In genomic region chr17:28718990-28719433, GRCh38 we compare ENCODE assay signal across 9 cellular contexts. TPM values are rescaled to one million over a fixed set of nuclear protein-coding genes. Genes with fewer than 3 reads are reported as not detected.
DNase-seq lines count a peak whose midpoint lies in the region; ATAC-seq lines count a peak whose summit lies in the region.
"Had no signal": no experiment of that assay in that cellular context is flagged by ENCODE, and none has a peak within 500 bp of the region (broad histone marks: within the 10 kb centered on the region; RNA-seq: fewer than 3 reads in every experiment).

No MANE protein-coding gene starts in this region.

- POLR2A ChIA-PET in CD4-positive, alpha-beta memory T cell (lab: Charles Lee; ENCODE audit: partially characterized antibody): interaction anchor here (0.6 to 11.0 kb wide), 27 partner anchors 9 to 575 kb away, joined by 3 to 528 read pairs (median 4); partner anchors contain the start of genes ALDOC, BLTP2, DHRS13 and FLOT2

- H3K9me3 ChIP-seq in CD4-positive, alpha-beta memory T cell (ENCODE audit: control insufficient read depth in 1 of 2, low read length in 2 of 2): no peaks in the 10 kb centered on the region
- H3K9me3 ChIP-seq in KOPT-K1 (ENCODE audit: insufficient read depth, low read length, poor library complexity, severe bottlenecking) (no peaks in the 10 kb centered on the region), ectodermal cell (ENCODE audit: control insufficient read depth, low read length) (no peaks in the 10 kb centered on the region), neuron (ENCODE audit: low read length) (no peaks in the 10 kb centered on the region)

- peaks cover 28% of the 10 kb centered on the region for H3K36me3 ChIP-seq in CD4-positive, alpha-beta memory T cell (ENCODE audit: insufficient read depth, low read length)
- peaks cover 39% of the 10 kb centered on the region for H3K36me3 ChIP-seq in KOPT-K1 (ENCODE audit: insufficient read depth, low read length)
- peaks cover 40% of the 10 kb centered on the region for H3K36me3 ChIP-seq in ectodermal cell (ENCODE audit: control insufficient read depth, insufficient read depth, low read length)
- H3K36me3 ChIP-seq in neuron (ENCODE audit: insufficient read depth, low read length): peaks cover 49% of the 10 kb centered on the region

- CTCF ChIA-PET in CD4-positive, alpha-beta memory T cell (lab: Charles Lee; ENCODE audit: partially characterized antibody): interaction anchor here (0.6 to 2.2 kb wide), 14 partner anchors 7 to 234 kb away, joined by 3 to 21 read pairs (median 4); partner anchors contain the start of genes DHRS13, NEK8, PHF12 and PROCA1

- peaks cover 26 to 56% (median 41%) of the 10 kb centered on the region in 4 donors for H3K4me1 Mint-ChIP-seq in CD4-positive, alpha-beta memory T cell

- H3K9me3 Mint-ChIP-seq in CD4-positive, alpha-beta memory T cell: no peaks in the 10 kb centered on the region

- H3K27me3 Mint-ChIP-seq in CD4-positive, alpha-beta memory T cell: peaks cover 9 to 18% of the 10 kb centered on the region in 2 donors

- intact Hi-C loops in CD4-positive, alpha-beta memory T cell (cut with micrococcal nuclease): loop anchor here (1.0 to 5.0 kb wide), 5 partner anchors 8 to 423 kb away; partner anchors contain the start of genes NEK8 and PROCA1

- no peak for DNase-seq in CD4-positive, alpha-beta memory T cell
- no peak for DNase-seq in retina
- DNase-seq in OCI-M2 (lab: John Stamatoyannopoulos, UW; ENCODE audit: unreplicated experiment): no peak

- peaks cover 45% of the 10 kb centered on the region for H3K4me1 ChIP-seq in CD4-positive, alpha-beta memory T cell (ENCODE audit: insufficient read depth, low read length)
- peaks cover 36% of the 10 kb centered on the region for H3K4me1 ChIP-seq in ectodermal cell (ENCODE audit: control insufficient read depth, insufficient read depth, low read length)
- H3K4me1 ChIP-seq in neuron (ENCODE audit: insufficient read depth, low read length): peaks cover 56% of the 10 kb centered on the region

- H3K27me3 ChIP-seq in CD4-positive, alpha-beta memory T cell (ENCODE audit: insufficient read depth, low read length): peaks cover 11% of the 10 kb centered on the region
- H3K27me3 ChIP-seq in ectodermal cell (ENCODE audit: control insufficient read depth, insufficient read depth, low read length, poor library complexity, severe bottlenecking) (no peaks in the 10 kb centered on the region), neuron (ENCODE audit: insufficient read depth, low read length) (no peaks in the 10 kb centered on the region)

- peak overlapping the region; percentile 94 to 99 (median 96) for H3K4me3 Mint-ChIP-seq in CD4-positive, alpha-beta memory T cell

- WGBS in ectodermal cell, 2 experiments: 32% methylated on average over 17 of the region's 19 CpGs

- peak overlapping the region; percentile 78 to 95 for H3K4me3 ChIP-seq in CD4-positive, alpha-beta memory T cell (ENCODE audit: low read length in 2 of 2)
- H3K4me3 ChIP-seq in ectodermal cell (ENCODE audit: insufficient read depth, low read depth, low read length): peak overlapping the region; percentile 99
- H3K4me3 ChIP-seq in neuron (ENCODE audit: low read length): peak overlapping the region; percentile 86

- peaks cover 31 to 39% of the 10 kb centered on the region in 2 donors for H3K36me3 Mint-ChIP-seq in CD4-positive, alpha-beta memory T cell

- peak overlapping the region; percentile 86 for H3K27ac ChIP-seq in CD4-positive, alpha-beta memory T cell (ENCODE audit: low read depth, low read length)
- H3K27ac ChIP-seq in KOPT-K1 (ENCODE audit: low read depth, low read length, poor library complexity, severe bottlenecking): peak overlapping the region; percentile 97
- peak overlapping the region; percentile 87 for H3K27ac ChIP-seq in ectodermal cell (ENCODE audit: insufficient read depth, low read depth, low read length, poor library complexity, severe bottlenecking)

- peak overlapping the region; percentile 32 for H2AFZ ChIP-seq in neuron (ENCODE audit: low read depth, low read length)

- H3K27ac Mint-ChIP-seq in CD4-positive, alpha-beta memory T cell: peak overlapping the region; percentile 96 to 100 (median 99)

- ATAC-seq in GM21423 (IDR thresholded peaks at IDR 0.05; ENCODE audit: unreplicated experiment): no peak
- ATAC-seq in HG02571 (IDR thresholded peaks at IDR 0.05; ENCODE audit: unreplicated experiment): no peak

RNA-seq across cellular contexts. Expression of gene RPL23A, which starts 0.8 kb away (rescaled TPM):
- total RNA-seq in CD4-positive, alpha-beta memory T cell: 1,000 to 10,000 TPM; 3,285 to 3,424 TPM
- polyA plus RNA-seq in CD4-positive, alpha-beta memory T cell: 1,000 to 10,000 TPM; 5,402 to 5,583 TPM
- 1,725 TPM for polyA plus RNA-seq in ectodermal cell (2013, experiment 1 of 4)
- 1,692 TPM for polyA plus RNA-seq in ectodermal cell (2013, experiment 2 of 4)
- polyA plus RNA-seq in ectodermal cell (2013, experiment 3 of 4): 2,280 TPM
- 2,403 TPM for polyA plus RNA-seq in ectodermal cell (2013, experiment 4 of 4)

RNA-seq across cellular contexts. Expression of gene RAB34, which starts 1.3 kb away (rescaled TPM):
- total RNA-seq in CD4-positive, alpha-beta memory T cell: 1 to 10 TPM; 4.0 to 6.3 TPM
- polyA plus RNA-seq in CD4-positive, alpha-beta memory T cell: 1 to 10 TPM; 3.0 to 8.7 TPM
- 98.2 TPM for polyA plus RNA-seq in ectodermal cell (2013, experiment 1 of 4)
- 95.9 TPM for polyA plus RNA-seq in ectodermal cell (2013, experiment 2 of 4)
- 94.5 TPM for polyA plus RNA-seq in ectodermal cell (2013, experiment 3 of 4)
- polyA plus RNA-seq in ectodermal cell (2013, experiment 4 of 4): 94.6 TPM

RNA-seq across cellular contexts. Expression of gene TLCD1, which starts 7.0 kb away (rescaled TPM):
- 1 to 10 TPM; 1.0 to 2.2 TPM for total RNA-seq in CD4-positive, alpha-beta memory T cell
- under 1 TPM in 1 of 2 donors, not detected in 1; 0.52 TPM for polyA plus RNA-seq in CD4-positive, alpha-beta memory T cell
- polyA plus RNA-seq in ectodermal cell (2013, experiment 1 of 4): 12.6 TPM
- polyA plus RNA-seq in ectodermal cell (2013, experiment 2 of 4): 13.5 TPM
- polyA plus RNA-seq in ectodermal cell (2013, experiment 3 of 4): 12.7 TPM
- 11.8 TPM for polyA plus RNA-seq in ectodermal cell (2013, experiment 4 of 4)

RNA-seq across cellular contexts. Expression of gene PROCA1, which starts 7.3 kb away (rescaled TPM):
- total RNA-seq in CD4-positive, alpha-beta memory T cell: 10 to 100 TPM; 14.3 to 17.4 TPM
- polyA plus RNA-seq in CD4-positive, alpha-beta memory T cell: 1 to 10 TPM in 1 of 2 donors, under 1 TPM in 1; 0.12 to 1.4 TPM
- polyA plus RNA-seq in ectodermal cell (2013, experiment 1 of 4): 28.7 TPM
- polyA plus RNA-seq in ectodermal cell (2013, experiment 2 of 4): 21.6 TPM
- 24.4 TPM for polyA plus RNA-seq in ectodermal cell (2013, experiment 3 of 4)
- polyA plus RNA-seq in ectodermal cell (2013, experiment 4 of 4): 24.0 TPM
- total RNA-seq: H4 had no signal

RNA-seq across cellular contexts. Expression of gene NEK8, which starts 9.6 kb away (rescaled TPM):
- 10 to 100 TPM; 11.4 to 13.8 TPM for total RNA-seq in CD4-positive, alpha-beta memory T cell
- polyA plus RNA-seq in CD4-positive, alpha-beta memory T cell: 1 to 10 TPM; 1.9 to 4.5 TPM
- 12.2 TPM for polyA plus RNA-seq in ectodermal cell (2013, experiment 1 of 4)
- polyA plus RNA-seq in ectodermal cell (2013, experiment 2 of 4): 11.3 TPM
- 6.1 TPM for polyA plus RNA-seq in ectodermal cell (2013, experiment 3 of 4)
- 8.4 TPM for polyA plus RNA-seq in ectodermal cell (2013, experiment 4 of 4)
